Comparison of ENCODE assay signal across 10 cellular contexts in genomic region chrX:11363069-11363594, GRCh38.
DNase-seq lines count a peak whose midpoint lies in the region; ATAC-seq and TF ChIP-seq lines count a peak whose summit lies in the region.
"Had no signal": no experiment of that assay in that cellular context is flagged by ENCODE, and none has a peak within 500 bp of the region (broad histone marks: within the 10 kb centered on the region; RNA-seq: fewer than 3 reads in every experiment).

No MANE protein-coding gene starts in this region.

- peaks cover 0 to 1% (median 0%) of the 10 kb centered on the region in 3 donors for H3K27me3 Mint-ChIP-seq in CD14-positive monocyte (ENCODE audit: low read depth in 3 of 3)

- no peaks in the 10 kb centered on the region for H3K36me3 Mint-ChIP-seq in CD14-positive monocyte

- peak overlapping the region; percentile 53 to 87 (median 80) for H3K27ac Mint-ChIP-seq in CD14-positive monocyte
- H3K27ac Mint-ChIP-seq: T-helper 1 cell treated with Interleukin-12 subunit alpha and Interleukin-12 subunit beta and Interleukin-4 antibody, amounts not matched to agents 30 μg/mL and 1 μg/mL, for 36 hours had no signal

- H3K9me3 Mint-ChIP-seq in CD14-positive monocyte: peaks cover 0 to 8% (median 4%) of the 10 kb centered on the region in 7 donors
- H3K9me3 Mint-ChIP-seq: T-helper 1 cell treated with Interleukin-12 subunit alpha and Interleukin-12 subunit beta and Interleukin-4 antibody, amounts not matched to agents 30 μg/mL and 1 μg/mL, for 36 hours had no signal

- H3K4me3 Mint-ChIP-seq in CD14-positive monocyte: no peak overlapping the region
- H3K4me3 Mint-ChIP-seq: T-helper 1 cell treated with Interleukin-12 subunit alpha and Interleukin-12 subunit beta and Interleukin-4 antibody, amounts not matched to agents 30 μg/mL and 1 μg/mL, for 36 hours had no signal

- peak; percentile 92 for ATAC-seq in GM19372 (IDR thresholded peaks at IDR 0.05; ENCODE audit: low read depth, unreplicated experiment)
- ATAC-seq in HG02970 (IDR thresholded peaks at IDR 0.05; ENCODE audit: low FRiP score, unreplicated experiment): peak; percentile 81

- no peak for TF ChIP-seq CTCF in CD14-positive monocyte (IDR thresholded peaks at IDR 0.05)

- intact Hi-C loops in CD14-positive monocyte (cut with micrococcal nuclease): no loop called here

- DNase-seq in CD14-positive monocyte (ENCODE audit: low spot score) (no peak), NAMALWA (ENCODE audit: low spot score) (peak; percentile 88), NCI-H2171 treated with DMSO at 0.1 percent for 48 hours (lab: John Stamatoyannopoulos, UW) (no peak), NCI-H748 treated with DMSO at 0.1 percent for 48 hours (lab: John Stamatoyannopoulos, UW) (no peak), dedifferentiated amniotic fluid mesenchymal stem cell (ENCODE audit: extremely low spot score) (no peak)
- DNase-seq in stimulated activated naive CD4-positive, alpha-beta T cell treated with Interleukin-2 at 50 U/mL for 16 hours (lab: John Stamatoyannopoulos, UW): no peak
- DNase-seq: effector CD4-positive, alpha-beta T cell had no signal

- H3K4me1 Mint-ChIP-seq in CD14-positive monocyte: peaks cover 16% of the 10 kb centered on the region
